In genomic region chrX:134460005-134460860, GRCh38 we compare ENCODE assay signal across 8 cellular contexts. TPM values are rescaled to one million over a fixed set of nuclear protein-coding genes. Genes with fewer than 3 reads are reported as not detected.
DNase-seq lines count a peak whose midpoint lies in the region; ATAC-seq and TF ChIP-seq lines count a peak whose summit lies in the region.

A gene with protein sequence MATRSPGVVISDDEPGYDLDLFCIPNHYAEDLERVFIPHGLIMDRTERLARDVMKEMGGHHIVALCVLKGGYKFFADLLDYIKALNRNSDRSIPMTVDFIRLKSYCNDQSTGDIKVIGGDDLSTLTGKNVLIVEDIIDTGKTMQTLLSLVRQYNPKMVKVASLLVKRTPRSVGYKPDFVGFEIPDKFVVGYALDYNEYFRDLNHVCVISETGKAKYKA (plus strand): TSS chrX:134460165. CDS start chrX:134460312, 147 bp downstream.

- TF ChIP-seq POLR2A in adrenal gland (IDR thresholded peaks at IDR 0.05) (peak; percentile 49 to 73), prostate gland (IDR thresholded peaks at IDR 0.05) (peak; percentile 37), upper lobe of left lung (IDR thresholded peaks at IDR 0.05) (peak in 2 of 4 donors; percentile 65 to 66)

- H3K9me3 Mint-ChIP-seq in T-helper 1 cell treated with Interleukin-12 subunit alpha and Interleukin-12 subunit beta and Interleukin-4 antibody, amounts not matched to agents 30 μg/mL and 1 μg/mL, for 36 hours, result no peaks in the 10 kb centered on the region

- H3K36me3 ChIP-seq in adrenal gland (replicated peaks in 1 of 2) (no peaks in the 10 kb centered on the region), left ventricle myocardium inferior (no peaks in the 10 kb centered on the region), prostate gland (no peaks in the 10 kb centered on the region), upper lobe of left lung (no peaks in the 10 kb centered on the region)

- no peak for TF ChIP-seq CTCF in HFF-Myc (IDR thresholded peaks at IDR 0.05; ENCODE audit: low read depth, low read length, missing control alignments)
- no peak for TF ChIP-seq CTCF in adrenal gland (IDR thresholded peaks at IDR 0.05)
- no peak for TF ChIP-seq CTCF in left ventricle myocardium inferior (IDR thresholded peaks at IDR 0.05; ENCODE audit: borderline replicate concordance)
- no peak for TF ChIP-seq CTCF in prostate gland (IDR thresholded peaks at IDR 0.05)
- TF ChIP-seq CTCF in upper lobe of left lung (IDR thresholded peaks at IDR 0.05), result no peak

- H3K4me1 ChIP-seq in adrenal gland (replicated peaks in 1 of 2), result no peaks in the 10 kb centered on the region
- H3K4me1 ChIP-seq in left ventricle myocardium inferior, result peaks cover 10% of the 10 kb centered on the region
- no peaks in the 10 kb centered on the region for H3K4me1 ChIP-seq in prostate gland (replicated peaks)
- H3K4me1 ChIP-seq in upper lobe of left lung, result peaks cover 0 to 4% (median 2%) of the 10 kb centered on the region in 4 donors

- no peaks in the 10 kb centered on the region for H3K27me3 ChIP-seq in adrenal gland
- no peaks in the 10 kb centered on the region for H3K27me3 ChIP-seq in left ventricle myocardium inferior (ENCODE audit: low read depth)
- H3K27me3 ChIP-seq in prostate gland (replicated peaks; ENCODE audit: insufficient read depth), result no peaks in the 10 kb centered on the region
- H3K27me3 ChIP-seq in upper lobe of left lung, result no peaks in the 10 kb centered on the region

- no peak for DNase-seq in HFF-Myc (ENCODE audit: extremely low read depth, low read depth)
- peak; percentile 74 for DNase-seq in NCI-H1092 (lab: John Stamatoyannopoulos, UW)
- DNase-seq in adrenal gland, result peak; percentile 75 to 84 (median 81)
- DNase-seq in left ventricle myocardium inferior, result peak; percentile 85
- DNase-seq in prostate gland (ENCODE audit: low spot score), result peak; percentile 81
- peak; percentile 90 to 95 for DNase-seq in upper lobe of left lung

- peak within 1 kb of the TSS; percentile 90 for H3K4me3 Mint-ChIP-seq in T-helper 1 cell treated with Interleukin-12 subunit alpha and Interleukin-12 subunit beta and Interleukin-4 antibody, amounts not matched to agents 30 μg/mL and 1 μg/mL, for 36 hours

- no peaks in the 10 kb centered on the region for H3K9me3 ChIP-seq in adrenal gland (replicated peaks in 1 of 3)
- no peaks in the 10 kb centered on the region for H3K9me3 ChIP-seq in left ventricle myocardium inferior (replicated peaks)
- no peaks in the 10 kb centered on the region for H3K9me3 ChIP-seq in prostate gland
- no peaks in the 10 kb centered on the region for H3K9me3 ChIP-seq in upper lobe of left lung

- H3K4me3 ChIP-seq in GM08714 (ENCODE audit: low read length) (peak within 1 kb of the TSS; percentile 85), HFF-Myc (replicated peaks; ENCODE audit: low read depth, low read length) (peak within 1 kb of the TSS; percentile 58), adrenal gland (peak within 1 kb of the TSS in 3 of 4 donors; percentile 18 to 78 (median 22)), left ventricle myocardium inferior (peak within 1 kb of the TSS; percentile 79), prostate gland (peak within 1 kb of the TSS; percentile 47 to 49), upper lobe of left lung (peak within 1 kb of the TSS; percentile 44 to 77 (median 69))

- H3K27me3 Mint-ChIP-seq in T-helper 1 cell treated with Interleukin-12 subunit alpha and Interleukin-12 subunit beta and Interleukin-4 antibody, amounts not matched to agents 30 μg/mL and 1 μg/mL, for 36 hours (ENCODE audit: low read depth), result no peaks in the 10 kb centered on the region

- peak; percentile 94 to 100 for ATAC-seq in upper lobe of left lung (ENCODE audit: low FRiP score in 2 of 2)

- intact Hi-C loops in adrenal gland (cut with DNase I), result no loop called here
- intact Hi-C loops in left ventricle myocardium inferior (cut with micrococcal nuclease), result no loop called here
- intact Hi-C loops in prostate gland (cut with DNase I), result no loop called here

- no peaks in the 10 kb centered on the region for H3K36me3 Mint-ChIP-seq in T-helper 1 cell treated with Interleukin-12 subunit alpha and Interleukin-12 subunit beta and Interleukin-4 antibody, amounts not matched to agents 30 μg/mL and 1 μg/mL, for 36 hours (ENCODE audit: low read depth)

- peak within 1 kb of the TSS in 4 of 5 donors; percentile 68 to 92 (median 76) for H3K27ac ChIP-seq in adrenal gland
- H3K27ac ChIP-seq in left ventricle myocardium inferior (replicated peaks), result peak within 1 kb of the TSS; percentile 87
- peak within 1 kb of the TSS; percentile 53 to 67 for H3K27ac ChIP-seq in prostate gland
- H3K27ac ChIP-seq in upper lobe of left lung, result peak within 1 kb of the TSS; percentile 77 to 87 (median 82)

- TF ChIP-seq EP300 in upper lobe of left lung (IDR thresholded peaks at IDR 0.05), result no peak

- H3K27ac Mint-ChIP-seq in T-helper 1 cell treated with Interleukin-12 subunit alpha and Interleukin-12 subunit beta and Interleukin-4 antibody, amounts not matched to agents 30 μg/mL and 1 μg/mL, for 36 hours, result peak within 1 kb of the TSS; percentile 87

- 0 to 33% (median 16%) methylated on average over 9 to 75 of the region's 85 CpGs for WGBS in adrenal gland, 4 donors
- 0% methylated on average over 23 of the region's 85 CpGs for WGBS in prostate gland
- 43% methylated on average over 51 of the region's 85 CpGs; no CpG with 5 or more reads in 1 of the 2 donors for WGBS in upper lobe of left lung, 2 donors

- peaks cover 16% of the 10 kb centered on the region for H3K4me1 Mint-ChIP-seq in T-helper 1 cell treated with Interleukin-12 subunit alpha and Interleukin-12 subunit beta and Interleukin-4 antibody, amounts not matched to agents 30 μg/mL and 1 μg/mL, for 36 hours (ENCODE audit: low read depth)

RNA-seq across cellular contexts. Expression of the gene that starts here (rescaled TPM):
- total RNA-seq in adrenal gland (10 to 100 TPM in 6 of 8 donors, 1 to 10 TPM in 2; 5.5 to 50.6 (median 20.2) TPM), left ventricle myocardium inferior (19.4 TPM), prostate gland (10 to 100 TPM; 14.9 to 77.4 TPM), upper lobe of left lung (10 to 100 TPM in 4 of 6 donors, 1 to 10 TPM in 2; 4.4 to 17.2 (median 14.5) TPM)
- 10 to 100 TPM; 42.7 to 66.0 (median 50.4) TPM for polyA plus RNA-seq in adrenal gland

Comparison
In these comparisons a context has a peak if more than half of its experiments do, and no peak if none do; other contexts are left out.
1. H3K4me3 ChIP-seq: peak in every context shown above with its lines; median percentile 85 in GM08714; 79 in left ventricle myocardium inferior; 69 in upper lobe of left lung; 58 in HFF-Myc; 48 in prostate gland; 22 in adrenal gland.